In the genomic region with DNA sequence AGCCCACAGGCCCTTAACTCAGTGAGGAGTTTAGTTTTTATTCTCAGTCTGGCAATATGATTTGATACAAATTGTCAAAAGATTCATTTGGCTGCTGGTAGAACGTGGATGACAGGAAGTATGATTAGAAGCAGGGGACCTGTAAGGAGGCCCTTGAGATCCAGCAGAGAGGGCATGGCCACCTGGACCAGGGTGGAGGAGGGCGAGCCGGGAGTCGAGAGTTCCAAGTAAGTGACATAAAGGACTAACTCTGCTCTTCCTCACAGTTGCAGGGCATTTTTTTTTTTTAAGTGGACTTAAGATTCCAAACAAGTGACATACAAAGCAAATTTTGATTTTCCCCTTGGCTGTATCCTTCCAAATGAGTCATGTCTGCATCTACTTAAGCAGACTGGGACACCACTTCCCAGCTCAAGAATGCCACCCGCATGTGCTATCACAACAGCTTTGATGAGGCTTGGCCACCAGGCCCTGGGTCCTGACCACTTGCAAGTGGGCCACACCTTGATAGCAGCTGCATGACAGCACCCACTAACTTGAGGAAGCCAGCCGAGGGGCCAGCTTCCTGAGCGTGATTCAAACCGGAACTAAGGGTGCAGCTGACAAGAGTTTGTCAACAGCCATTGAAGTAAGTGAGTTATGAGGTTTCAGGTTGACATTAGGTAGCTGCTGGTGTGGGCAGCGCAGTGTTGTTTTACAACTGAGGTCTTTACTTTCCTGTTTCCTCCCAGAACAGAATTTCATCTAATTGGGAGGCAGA, we compare ENCODE assay signal across 8 cellular contexts. TPM values are rescaled to one million over a fixed set of nuclear protein-coding genes. Genes with fewer than 3 reads are reported as not detected.
DNase-seq lines count a peak whose midpoint lies in the region; ATAC-seq and TF ChIP-seq lines count a peak whose summit lies in the region.

No MANE protein-coding gene starts in this region.

- TF ChIP-seq CTCF in cardiac fibroblast (IDR thresholded peaks at IDR 0.05; ENCODE audit: low read depth, low read length): no peak

- ATAC-seq in GM19023 (IDR thresholded peaks at IDR 0.05; ENCODE audit: unreplicated experiment): peak; percentile 90
- peak; percentile 92 for ATAC-seq in HG03103 (IDR thresholded peaks at IDR 0.05; ENCODE audit: low read depth, unreplicated experiment)

- no peak overlapping the region for H3K4me3 ChIP-seq in cardiac fibroblast (replicated peaks in 1 of 2; ENCODE audit: low read depth in 2 of 2, low read length in 2 of 2)
- H3K4me3 ChIP-seq in skeletal muscle cell (ENCODE audit: low read depth, low read length): no peak overlapping the region

- peak; percentile 92 for DNase-seq in A172 (ENCODE audit: low spot score)
- DNase-seq in UCSD-AML1 (lab: John Stamatoyannopoulos, UW; ENCODE audit: unreplicated experiment): peak; percentile 76
- peak; percentile 30 to 47 for DNase-seq in cardiac fibroblast (ENCODE audit: low read depth in 2 of 2)
- peak; percentile 39 for DNase-seq in skeletal muscle cell (ENCODE audit: low read depth)
- no peak for DNase-seq in iPS-NIHi7 (ENCODE audit: extremely low spot score)
- DNase-seq in NCI-H2171 treated with DMSO at 0.1 percent for 48 hours (lab: John Stamatoyannopoulos, UW): no peak

RNA-seq across cellular contexts. Expression of gene EPHA4, which starts 54.6 kb away (rescaled TPM):
- 28.1 and 32.9 TPM in 2 replicates for total RNA-seq in A172 (2014; rRNA removed; shearing (Covaris generic))

Comparison
In these comparisons a context has a peak if more than half of its experiments do, and no peak if none do; other contexts are left out.
1. DNase-seq: peak in A172 (single experiment), UCSD-AML1 (single experiment), cardiac fibroblast (2 of 2) and skeletal muscle cell (single experiment); none in iPS-NIHi7 (single experiment) and NCI-H2171 treated with DMSO at 0.1 percent for 48 hours (single experiment).